In the genomic region with DNA sequence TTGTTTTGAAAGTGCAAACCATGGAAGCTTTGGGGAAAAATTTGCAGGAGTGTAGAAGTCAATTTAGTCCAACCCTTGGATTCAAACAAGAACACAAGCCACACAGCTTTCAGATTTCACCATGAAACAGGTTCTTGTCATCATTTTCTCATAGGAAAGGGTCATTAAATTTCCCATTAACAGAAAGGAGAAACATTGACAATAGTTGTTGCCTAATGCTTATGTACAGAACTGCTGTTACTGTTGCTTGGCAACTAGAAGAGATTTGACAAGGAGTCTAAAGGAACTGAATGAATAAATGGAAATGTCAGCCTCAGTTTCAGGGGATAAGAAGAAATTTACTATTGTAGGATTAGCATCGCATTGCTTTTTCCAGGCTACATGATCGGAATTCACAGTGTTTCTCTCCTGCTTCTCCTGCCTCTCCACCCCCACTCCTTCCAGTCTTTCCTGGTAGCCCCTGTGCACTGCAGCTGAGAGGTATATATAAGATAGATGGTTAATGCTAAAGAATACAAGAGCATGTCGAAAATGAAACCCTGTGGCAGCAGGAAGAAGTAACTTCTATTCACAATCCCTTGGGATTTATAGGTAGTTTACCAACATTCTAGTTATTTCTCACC, we compare ENCODE assay signal across 15 cellular contexts.
DNase-seq lines count a peak whose midpoint lies in the region; ATAC-seq and TF ChIP-seq lines count a peak whose summit lies in the region.
"Had no signal": no experiment of that assay in that cellular context is flagged by ENCODE, and none has a peak within 500 bp of the region (broad histone marks: within the 10 kb centered on the region; RNA-seq: fewer than 3 reads in every experiment).

No MANE protein-coding gene starts in this region.

- H3K27me3 ChIP-seq in neural progenitor cell (no peaks in the 10 kb centered on the region), tibial nerve (no peaks in the 10 kb centered on the region)

- H3K4me1 ChIP-seq in neural progenitor cell (peaks cover 16% of the 10 kb centered on the region), tibial nerve (peaks cover 0 to 18% (median 3%) of the 10 kb centered on the region in 4 donors)

- H3K27ac Mint-ChIP-seq in endothelial cell (ENCODE audit: unreplicated experiment) (peak overlapping the region; percentile 93), neural progenitor cell (peak overlapping the region; percentile 94)
- H3K27ac Mint-ChIP-seq: activated CD8-positive, alpha-beta T cell treated with anti-CD3 and anti-CD28 coated beads for 36 hours; natural killer cell treated with Interleukin-12 subunit alpha and Interleukin-12 subunit beta and Interleukin-15 and Interleukin-18, amount 100 ng/mL, for 72 hours had no signal

- TF ChIP-seq CTCF in endothelial cell (IDR thresholded peaks at IDR 0.05; ENCODE audit: unreplicated experiment) (no peak), neural progenitor cell (IDR thresholded peaks at IDR 0.05) (no peak), tibial nerve (IDR thresholded peaks at IDR 0.05) (no peak)

- H3K4me1 Mint-ChIP-seq in endothelial cell (ENCODE audit: unreplicated experiment), result peaks cover 14% of the 10 kb centered on the region
- peaks cover 22% of the 10 kb centered on the region for H3K4me1 Mint-ChIP-seq in neural progenitor cell

- H3K27ac ChIP-seq in neural progenitor cell (no peak overlapping the region), tibial nerve (peak overlapping the region in 1 of 4 donors; percentile 34)

- ATAC-seq in GM21529 (IDR thresholded peaks at IDR 0.05; ENCODE audit: unreplicated experiment), result no peak
- ATAC-seq: activated CD8-positive, alpha-beta T cell treated with anti-CD3 and anti-CD28 coated beads for 36 hours; natural killer cell treated with Interleukin-12 subunit alpha and Interleukin-12 subunit beta and Interleukin-15 and Interleukin-18, amount 100 ng/mL, for 72 hours had no signal

- H3K4me3 Mint-ChIP-seq in endothelial cell (ENCODE audit: unreplicated experiment), result no peak overlapping the region
- peak overlapping the region; percentile 68 for H3K4me3 Mint-ChIP-seq in neural progenitor cell
- H3K4me3 Mint-ChIP-seq: activated CD8-positive, alpha-beta T cell treated with anti-CD3 and anti-CD28 coated beads for 36 hours; natural killer cell treated with Interleukin-12 subunit alpha and Interleukin-12 subunit beta and Interleukin-15 and Interleukin-18, amount 100 ng/mL, for 72 hours had no signal

- no peaks in the 10 kb centered on the region for H3K79me2 ChIP-seq in neural progenitor cell (ENCODE audit: low read depth)

- WGBS in tibial nerve, 2 donors, result 47 to 49% methylated on average over 3 of the region's 3 CpGs

- H3K36me3 Mint-ChIP-seq in endothelial cell (ENCODE audit: low read depth, unreplicated experiment) (peaks cover 15% of the 10 kb centered on the region), neural progenitor cell (peaks cover 8% of the 10 kb centered on the region)
- H3K36me3 Mint-ChIP-seq: natural killer cell treated with Interleukin-12 subunit alpha and Interleukin-12 subunit beta and Interleukin-15 and Interleukin-18, amount 100 ng/mL, for 72 hours had no signal

- no peak for TF ChIP-seq POLR2A in tibial nerve (IDR thresholded peaks at IDR 0.05)

- no peak overlapping the region for H3K4me2 ChIP-seq in neural progenitor cell

- peaks cover 2% of the 10 kb centered on the region for H3K27me3 Mint-ChIP-seq in endothelial cell (ENCODE audit: unreplicated experiment)
- peaks cover 2% of the 10 kb centered on the region for H3K27me3 Mint-ChIP-seq in neural progenitor cell (ENCODE audit: insufficient read depth, low read depth)
- H3K27me3 Mint-ChIP-seq: activated CD8-positive, alpha-beta T cell treated with anti-CD3 and anti-CD28 coated beads for 36 hours had no signal

- no peaks in the 10 kb centered on the region for H4K20me1 ChIP-seq in neural progenitor cell (ENCODE audit: low read depth)

- no peak overlapping the region for H3K9ac ChIP-seq in neural progenitor cell

- H2AFZ ChIP-seq in neural progenitor cell (replicated peaks), result no peak overlapping the region

- H3K9me3 ChIP-seq in neural progenitor cell (ENCODE audit: low read depth), result no peaks in the 10 kb centered on the region
- no peaks in the 10 kb centered on the region for H3K9me3 ChIP-seq in tibial nerve
- H3K9me3 ChIP-seq: Caco-2 had no signal

- H3K9me3 Mint-ChIP-seq in endothelial cell (ENCODE audit: unreplicated experiment), result no peaks in the 10 kb centered on the region
- peaks cover 2% of the 10 kb centered on the region for H3K9me3 Mint-ChIP-seq in neural progenitor cell
- H3K9me3 Mint-ChIP-seq: activated CD8-positive, alpha-beta T cell treated with anti-CD3 and anti-CD28 coated beads for 36 hours; natural killer cell treated with Interleukin-12 subunit alpha and Interleukin-12 subunit beta and Interleukin-15 and Interleukin-18, amount 100 ng/mL, for 72 hours had no signal

- DNase-seq in ELR (ENCODE audit: low read depth) (peak; percentile 35), NCI-H748 treated with DMSO at 0.1 percent for 48 hours (lab: John Stamatoyannopoulos, UW) (peak; percentile 88), endothelial cell (ENCODE audit: low spot score) (no peak), neural progenitor cell (ENCODE audit: low spot score) (no peak), tibial nerve (ENCODE audit: low spot score in 2 of 2) (no peak), NAMALWA (ENCODE audit: low spot score) (no peak), DMS114 treated with DMSO at 0.1 percent for 48 hours (lab: John Stamatoyannopoulos, UW; ENCODE audit: unreplicated experiment) (no peak)
- DNase-seq: activated CD8-positive, alpha-beta T cell treated with anti-CD3 and anti-CD28 coated beads for 36 hours; activated naive CD4-positive, alpha-beta T cell treated with anti-CD3 and anti-CD28 coated beads, Interleukin-2, amount 50 U/mL, for 16 hours; Caco-2; effector memory CD4-positive, alpha-beta T cell; NCI-H69; T-helper 1 cell had no signal

- H3K36me3 ChIP-seq in neural progenitor cell, result no peaks in the 10 kb centered on the region
- peaks cover 0 to 18% (median 0%) of the 10 kb centered on the region in 3 donors for H3K36me3 ChIP-seq in tibial nerve

- H3K4me3 ChIP-seq in neural progenitor cell (no peak overlapping the region), tibial nerve (no peak overlapping the region)

- TF ChIP-seq EP300 in tibial nerve (IDR thresholded peaks at IDR 0.05), result no peak

- H3F3A ChIP-seq in neural progenitor cell (ENCODE audit: low read depth), result no peaks in the 10 kb centered on the region

Comparison
In these comparisons a context has a peak if more than half of its experiments do, and no peak if none do; other contexts are left out.
1. DNase-seq: peak in ELR (single experiment) and NCI-H748 treated with DMSO at 0.1 percent for 48 hours (single experiment); none in endothelial cell (single experiment), neural progenitor cell (single experiment), tibial nerve (0 of 2), NAMALWA (single experiment) and DMS114 treated with DMSO at 0.1 percent for 48 hours (single experiment).